20 cellular contexts compared by ENCODE assay signal in the genomic region with DNA sequence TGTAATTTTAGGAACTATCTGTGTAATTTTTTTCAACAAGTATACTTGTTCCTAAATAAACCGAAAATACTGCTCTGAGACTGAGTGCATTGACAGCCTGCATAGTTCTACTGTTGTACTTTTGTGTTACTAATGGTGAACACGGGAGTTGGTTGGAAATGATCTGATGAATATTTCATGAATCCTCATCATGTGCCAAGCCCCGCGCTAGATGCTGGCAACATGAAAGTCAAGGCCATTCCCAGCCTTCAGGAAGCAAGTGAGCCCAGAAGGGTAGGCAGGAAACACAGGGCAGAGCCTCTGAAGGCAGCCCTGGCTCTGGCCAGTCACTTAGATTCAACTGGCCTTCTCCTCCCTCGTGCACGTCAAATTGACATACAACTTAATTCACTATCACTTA.
DNase-seq lines count a peak whose midpoint lies in the region; ATAC-seq and TF ChIP-seq lines count a peak whose summit lies in the region.
"Had no signal": no experiment of that assay in that cellular context is flagged by ENCODE, and none has a peak within 500 bp of the region (broad histone marks: within the 10 kb centered on the region; RNA-seq: fewer than 3 reads in every experiment).

No MANE protein-coding gene starts in this region.

- in situ Hi-C loops in G401 (cut with HindIII; ENCODE audit: low sequenced_read_pairs), result no loop called here

- H3K79me1 ChIP-seq in mesenchymal stem cell (replicated peaks; ENCODE audit: low read length, poor library complexity, severe bottlenecking), result peaks cover 36% of the 10 kb centered on the region

- TF ChIP-seq POLR2A in testis (IDR thresholded peaks at IDR 0.05) (no peak), upper lobe of left lung (IDR thresholded peaks at IDR 0.05) (no peak)

- H3K9me3 ChIP-seq in mesenchymal stem cell (ENCODE audit: control insufficient read depth, low read length), result no peaks in the 10 kb centered on the region
- no peaks in the 10 kb centered on the region for H3K9me3 ChIP-seq in testis
- H3K9me3 ChIP-seq in upper lobe of left lung, result no peaks in the 10 kb centered on the region
- H3K9me3 ChIP-seq: Caco-2, MG63, SK-N-SH had no signal

- no peak for TF ChIP-seq EP300 in upper lobe of left lung (IDR thresholded peaks at IDR 0.05)

- TF ChIP-seq CTCF in testis (IDR thresholded peaks at IDR 0.05) (no peak), upper lobe of left lung (IDR thresholded peaks at IDR 0.05) (no peak)

- H3K4me3 ChIP-seq in mesenchymal stem cell (ENCODE audit: insufficient read depth in 1 of 2, low read depth in 1 of 2, low read length in 2 of 2) (no peak overlapping the region), testis (no peak overlapping the region), upper lobe of left lung (no peak overlapping the region)
- H3K4me3 ChIP-seq: BLaER1 treated with 17β-estradiol and CSF1 and Interleukin-3, amounts not matched to agents 10 nM and 100 nM; MG63 had no signal

- H3K4me2 ChIP-seq in mesenchymal stem cell (ENCODE audit: low read length, poor library complexity, severe bottlenecking), result no peak overlapping the region
- H3K4me2 ChIP-seq: BLaER1 treated with 17β-estradiol and CSF1 and Interleukin-3, amounts not matched to agents 10 nM and 100 nM; SK-N-SH had no signal

- H3K14ac ChIP-seq in mesenchymal stem cell (ENCODE audit: low read length in 2 of 2), result no peak overlapping the region

- no peak overlapping the region for H2BK120ac ChIP-seq in mesenchymal stem cell (ENCODE audit: low read depth, low read length)

- DNase-seq in G401 (ENCODE audit: low spot score) (peak; percentile 10), astrocyte of the hippocampus (ENCODE audit: low read depth, low spot score) (peak; percentile 60), mesenchymal stem cell (no peak), testis (peak; percentile 27), HuH-7 (ENCODE audit: low spot score) (no peak), upper lobe of left lung (no peak), 8988T (no peak)
- DNase-seq: Caco-2; CD4-positive, alpha-beta memory T cell; DMS153; GOT3; MG63; NCI-H1417; NCI-H187; NCI-H526 treated with DMSO at 0.1 percent for 48 hours; PC-3; RPMI8226; SHP77 treated with DMSO at 0.1 percent for 48 hours; SK-N-SH had no signal

- H4K91ac ChIP-seq in mesenchymal stem cell (ENCODE audit: low read length), result peak overlapping the region; percentile 76

- peak overlapping the region; percentile 58 for H4K8ac ChIP-seq in mesenchymal stem cell (ENCODE audit: low read length)

- peak overlapping the region in 1 of 2 experiments; percentile 92 for H3K4ac ChIP-seq in mesenchymal stem cell (ENCODE audit: low read depth in 1 of 2, low read length in 2 of 2)

- H3K9ac ChIP-seq in mesenchymal stem cell (ENCODE audit: low read length), result no peak overlapping the region
- H3K9ac ChIP-seq: BLaER1 treated with 17β-estradiol and CSF1 and Interleukin-3, amounts not matched to agents 10 nM and 100 nM; SK-N-SH had no signal

- no peak for ATAC-seq in upper lobe of left lung (ENCODE audit: low FRiP score in 2 of 2)
- ATAC-seq: PC-3 had no signal

- H3K27ac ChIP-seq in mesenchymal stem cell (ENCODE audit: low read length, poor library complexity, severe bottlenecking) (no peak overlapping the region), testis (no peak overlapping the region), upper lobe of left lung (no peak overlapping the region)
- H3K27ac ChIP-seq: BLaER1 treated with 17β-estradiol and CSF1 and Interleukin-3, amounts not matched to agents 10 nM and 100 nM had no signal

- peaks cover 2 to 27% of the 10 kb centered on the region in 2 experiments for H3K36me3 ChIP-seq in mesenchymal stem cell (ENCODE audit: control insufficient read depth in 1 of 2, insufficient read depth in 2 of 2, low read depth in 1 of 2, low read length in 2 of 2)
- no peaks in the 10 kb centered on the region for H3K36me3 ChIP-seq in testis (ENCODE audit: low read depth, missing control alignments)
- peaks cover 0 to 13% (median 3%) of the 10 kb centered on the region in 4 donors for H3K36me3 ChIP-seq in upper lobe of left lung

- H2BK15ac ChIP-seq in mesenchymal stem cell (ENCODE audit: low read depth, poor library complexity, severe bottlenecking), result no peak overlapping the region

- peak overlapping the region in 1 of 2 experiments; percentile 89 for H3K18ac ChIP-seq in mesenchymal stem cell (ENCODE audit: low read depth in 1 of 2, low read length in 2 of 2)

- peaks cover 16% of the 10 kb centered on the region for H3K4me1 ChIP-seq in mesenchymal stem cell (ENCODE audit: control insufficient read depth, insufficient read depth, low read depth, low read length)
- no peaks in the 10 kb centered on the region for H3K4me1 ChIP-seq in testis
- H3K4me1 ChIP-seq in upper lobe of left lung, result peaks cover 3 to 7% (median 5%) of the 10 kb centered on the region in 4 donors
- H3K4me1 ChIP-seq: Caco-2 had no signal

- H3K27me3 ChIP-seq in mesenchymal stem cell (ENCODE audit: control insufficient read depth in 1 of 2, insufficient read depth in 1 of 2, low read length in 2 of 2) (no peaks in the 10 kb centered on the region), testis (no peaks in the 10 kb centered on the region), upper lobe of left lung (no peaks in the 10 kb centered on the region)
- H3K27me3 ChIP-seq: BLaER1 treated with 17β-estradiol and CSF1 and Interleukin-3, amounts not matched to agents 10 nM and 100 nM; MG63 had no signal

- no peak overlapping the region for H2AFZ ChIP-seq in mesenchymal stem cell (ENCODE audit: low read depth, low read length)

- H2AK5ac ChIP-seq in mesenchymal stem cell (ENCODE audit: low read length, severe bottlenecking), result peak overlapping the region; percentile 75

- peak overlapping the region in 1 of 2 experiments; percentile 67 for H3K23ac ChIP-seq in mesenchymal stem cell (ENCODE audit: low read length in 2 of 2)

- peak overlapping the region in 1 of 2 experiments; percentile 45 for H2BK12ac ChIP-seq in mesenchymal stem cell (ENCODE audit: low read length in 2 of 2)

- intact Hi-C loops in testis (cut with DNase I; ENCODE audit: low total_unique reads), result loop anchor here (10.0 kb wide), 1 partner anchor 280 kb away; no protein-coding TSS in a partner anchor

- WGBS in mesenchymal stem cell, result 96% methylated on average over 6 of the region's 6 CpGs
- 65 to 73% methylated on average over 6 of the region's 6 CpGs for WGBS in testis, 2 donors
- 73 to 79% methylated on average over 6 of the region's 6 CpGs for WGBS in upper lobe of left lung, 2 donors

- H2BK5ac ChIP-seq in mesenchymal stem cell (ENCODE audit: low read depth, low read length, poor library complexity, severe bottlenecking), result no peak overlapping the region

Comparison
In these comparisons a context has a peak if more than half of its experiments do, and no peak if none do; other contexts are left out.
1. DNase-seq: peak in G401 (single experiment), astrocyte of the hippocampus (single experiment) and testis (single experiment); none in mesenchymal stem cell (single experiment), HuH-7 (single experiment), upper lobe of left lung (0 of 2) and 8988T (single experiment).